ENCODE assay signal across 8 cellular contexts in the genomic region with DNA sequence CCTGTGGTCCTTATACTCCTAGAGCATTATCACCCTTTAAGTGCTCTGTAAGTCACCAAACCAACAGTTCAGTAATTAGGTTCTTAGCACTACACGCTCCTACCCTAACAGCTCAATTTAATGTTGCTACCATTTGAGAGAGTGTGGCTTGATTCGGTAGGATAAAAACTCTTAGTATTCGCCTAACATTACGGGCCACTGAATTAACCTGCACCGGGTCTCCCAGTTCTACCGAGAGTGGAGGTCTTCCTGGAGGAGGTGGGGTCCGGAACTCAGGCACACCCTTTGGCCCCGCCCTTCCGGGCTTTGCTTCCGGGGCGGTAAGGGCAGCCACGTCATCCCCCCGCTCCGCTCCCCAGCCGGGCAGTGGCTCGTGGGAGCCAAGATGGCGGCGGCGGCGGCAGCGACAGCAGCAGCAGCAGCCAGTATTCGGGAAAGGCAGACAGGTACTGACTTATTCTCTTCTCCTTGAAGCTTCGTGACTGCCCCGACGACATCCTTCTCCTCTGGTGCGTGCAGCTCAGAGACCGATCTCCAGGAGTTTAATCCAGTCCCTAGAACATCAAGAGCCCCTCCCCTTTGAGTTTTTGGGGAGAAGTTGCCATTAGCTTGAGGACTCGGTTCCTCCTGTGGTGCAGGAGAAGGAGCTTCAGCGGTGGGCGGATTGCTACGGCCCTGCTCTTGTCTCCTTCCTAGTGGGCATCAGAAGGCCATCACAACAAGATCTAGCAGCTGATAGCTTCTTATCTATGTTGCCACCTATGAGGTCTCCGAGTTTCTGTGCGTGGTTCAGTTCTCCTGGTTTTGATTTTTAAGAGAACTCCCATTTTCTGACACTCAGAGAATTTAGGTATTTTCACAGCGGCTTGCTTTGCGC. TPM values are rescaled to one million over a fixed set of nuclear protein-coding genes. Genes with fewer than 3 reads are reported as not detected.
DNase-seq lines count a peak whose midpoint lies in the region; ATAC-seq, FAIRE-seq and TF ChIP-seq lines count a peak whose summit lies in the region.

A gene with protein sequence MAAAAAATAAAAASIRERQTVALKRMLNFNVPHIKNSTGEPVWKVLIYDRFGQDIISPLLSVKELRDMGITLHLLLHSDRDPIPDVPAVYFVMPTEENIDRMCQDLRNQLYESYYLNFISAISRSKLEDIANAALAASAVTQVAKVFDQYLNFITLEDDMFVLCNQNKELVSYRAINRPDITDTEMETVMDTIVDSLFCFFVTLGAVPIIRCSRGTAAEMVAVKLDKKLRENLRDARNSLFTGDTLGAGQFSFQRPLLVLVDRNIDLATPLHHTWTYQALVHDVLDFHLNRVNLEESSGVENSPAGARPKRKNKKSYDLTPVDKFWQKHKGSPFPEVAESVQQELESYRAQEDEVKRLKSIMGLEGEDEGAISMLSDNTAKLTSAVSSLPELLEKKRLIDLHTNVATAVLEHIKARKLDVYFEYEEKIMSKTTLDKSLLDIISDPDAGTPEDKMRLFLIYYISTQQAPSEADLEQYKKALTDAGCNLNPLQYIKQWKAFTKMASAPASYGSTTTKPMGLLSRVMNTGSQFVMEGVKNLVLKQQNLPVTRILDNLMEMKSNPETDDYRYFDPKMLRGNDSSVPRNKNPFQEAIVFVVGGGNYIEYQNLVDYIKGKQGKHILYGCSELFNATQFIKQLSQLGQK (plus strand): TSS at position 366 of the 877 bp plus-strand sequence. CDS start 20 bp downstream, at position 386.

- no peaks in the 10 kb centered on the region for H3K27me3 ChIP-seq in breast epithelium

- WGBS in A549 (ENCODE audit: missing lambda C conversion rate) = under 1% methylated on average over 32 of the region's 35 CpGs

- no peak for FAIRE-seq in A549 (lab: Jason Lieb, UNC)

- intact Hi-C loops in breast epithelium (cut with DNase I; ENCODE audit: low total_unique reads) = no loop called here

- H3K4me3 ChIP-seq in A549 (peak within 1 kb of the TSS; percentile 73), breast epithelium (peak within 1 kb of the TSS; percentile 67 to 74 (median 72)), iPS-18c (ENCODE audit: insufficient read depth, low read depth, low read length) (peak within 1 kb of the TSS; percentile 70), skin epidermis (peak within 1 kb of the TSS; percentile 63 to 81 (median 66))

- ATAC-seq in A549 = peak; percentile 95 to 98
- ATAC-seq in GM18867 (IDR thresholded peaks at IDR 0.05; ENCODE audit: unreplicated experiment) = peak; percentile 94
- ATAC-seq in HG03103 (IDR thresholded peaks at IDR 0.05; ENCODE audit: low read depth, unreplicated experiment) = peak; percentile 86

- H3K4me1 ChIP-seq in A549 (peaks cover 26% of the 10 kb centered on the region; the same call in 2 of the 3 replicates), breast epithelium (peaks cover 0 to 9% of the 10 kb centered on the region in 2 donors)

- peak; percentile 75 to 90 for DNase-seq in A549 (ENCODE audit: low read depth in 1 of 2, low spot score in 1 of 2)
- DNase-seq in NCI-H2196 (lab: John Stamatoyannopoulos, UW; ENCODE audit: unreplicated experiment) = peak; percentile 95
- DNase-seq in breast epithelium (ENCODE audit: low spot score in 2 of 2) = peak; percentile 90 to 93

- H3K27ac ChIP-seq in A549 (peak within 1 kb of the TSS; percentile 94 to 96), VCaP (peak within 1 kb of the TSS; percentile 90), breast epithelium (peak within 1 kb of the TSS; percentile 84 to 88), skin epidermis (peak within 1 kb of the TSS; percentile 44 to 96 (median 89))

- H3K9me3 ChIP-seq in A549 (no peaks in the 10 kb centered on the region), breast epithelium (no peaks in the 10 kb centered on the region), iPS-18c (ENCODE audit: control insufficient read depth, insufficient read depth, low read length) (no peaks in the 10 kb centered on the region)

- peak; percentile 95 for TF ChIP-seq POLR2A in A549 (IDR thresholded peaks at IDR 0.05; ENCODE audit: low read length)
- TF ChIP-seq POLR2A in breast epithelium (IDR thresholded peaks at IDR 0.05) = peak; percentile 86

- no peak for TF ChIP-seq CTCF in A549 (IDR thresholded peaks at IDR 0.05)
- no peak for TF ChIP-seq CTCF in VCaP (conservative IDR thresholded peaks at IDR 0.05)
- TF ChIP-seq CTCF in breast epithelium (IDR thresholded peaks at IDR 0.05) = no peak

- POLR2A ChIA-PET in A549 (lab: Yijun Ruan, JAX) = interaction anchor here (0.8 to 1.2 kb wide), 3 partner anchors 13 to 63 kb away, joined by 3 to 4 read pairs (median 3); a partner anchor contains a TSS

- peak within 1 kb of the TSS; percentile 80 for H3K4me2 ChIP-seq in A549

- H3K36me3 ChIP-seq in breast epithelium = no peaks in the 10 kb centered on the region

- CTCF ChIA-PET in A549 (lab: Yijun Ruan, JAX) = interaction anchor here (2.7 to 3.6 kb wide), 2 partner anchors 12 to 60 kb away, joined by 12 to 24 read pairs; no protein-coding TSS in a partner anchor

- no peak for TF ChIP-seq RAD21 in A549 (conservative IDR thresholded peaks at IDR 0.05 in 1 of 2, IDR thresholded peaks at IDR 0.05 in 1 of 2)

- TF ChIP-seq EP300 in A549 (IDR thresholded peaks at IDR 0.05) = no peak

TF ChIP-seq in A549, 52 proteins besides CTCF, POLR2A, EP300 and RAD21 (continues in another document):
- TF ChIP-seq FOSB (CRISPR knock-in tag; IDR thresholded peaks at IDR 0.05) = 0 out of 2 replicates have a peak, but pooled peaks have one; percentile 83
- TF ChIP-seq, protein P1, sequence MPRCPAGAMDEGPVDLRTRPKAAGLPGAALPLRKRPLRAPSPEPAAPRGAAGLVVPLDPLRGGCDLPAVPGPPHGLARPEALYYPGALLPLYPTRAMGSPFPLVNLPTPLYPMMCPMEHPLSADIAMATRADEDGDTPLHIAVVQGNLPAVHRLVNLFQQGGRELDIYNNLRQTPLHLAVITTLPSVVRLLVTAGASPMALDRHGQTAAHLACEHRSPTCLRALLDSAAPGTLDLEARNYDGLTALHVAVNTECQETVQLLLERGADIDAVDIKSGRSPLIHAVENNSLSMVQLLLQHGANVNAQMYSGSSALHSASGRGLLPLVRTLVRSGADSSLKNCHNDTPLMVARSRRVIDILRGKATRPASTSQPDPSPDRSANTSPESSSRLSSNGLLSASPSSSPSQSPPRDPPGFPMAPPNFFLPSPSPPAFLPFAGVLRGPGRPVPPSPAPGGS (IDR thresholded peaks at IDR 0.05) = peak; percentile 90
- TF ChIP-seq MAZ (IDR thresholded peaks at IDR 0.05; ENCODE audit: borderline replicate concordance, low read depth, low read length) = 0 out of 2 replicates have a peak, but pooled peaks have one; percentile 64
- no peak for TF ChIP-seq SREBF2 (IDR thresholded peaks at IDR 0.05)
- peak; percentile 94 for TF ChIP-seq PHF8 (IDR thresholded peaks at IDR 0.05; ENCODE audit: borderline replicate concordance, low read depth)
- no peak for TF ChIP-seq HEYL (CRISPR knock-in tag; IDR thresholded peaks at IDR 0.05)
- no peak for TF ChIP-seq NPAS2 (CRISPR knock-in tag; IDR thresholded peaks at IDR 0.05; ENCODE audit: borderline replicate concordance)
- TF ChIP-seq, protein P2, sequence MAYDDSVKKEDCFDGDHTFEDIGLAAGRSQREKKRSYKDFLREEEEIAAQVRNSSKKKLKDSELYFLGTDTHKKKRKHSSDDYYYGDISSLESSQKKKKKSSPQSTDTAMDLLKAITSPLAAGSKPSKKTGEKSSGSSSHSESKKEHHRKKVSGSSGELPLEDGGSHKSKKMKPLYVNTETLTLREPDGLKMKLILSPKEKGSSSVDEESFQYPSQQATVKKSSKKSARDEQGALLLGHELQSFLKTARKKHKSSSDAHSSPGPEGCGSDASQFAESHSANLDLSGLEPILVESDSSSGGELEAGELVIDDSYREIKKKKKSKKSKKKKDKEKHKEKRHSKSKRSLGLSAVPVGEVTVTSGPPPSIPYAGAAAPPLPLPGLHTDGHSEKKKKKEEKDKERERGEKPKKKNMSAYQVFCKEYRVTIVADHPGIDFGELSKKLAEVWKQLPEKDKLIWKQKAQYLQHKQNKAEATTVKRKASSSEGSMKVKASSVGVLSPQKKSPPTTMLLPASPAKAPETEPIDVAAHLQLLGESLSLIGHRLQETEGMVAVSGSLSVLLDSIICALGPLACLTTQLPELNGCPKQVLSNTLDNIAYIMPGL (CRISPR knock-in tag; IDR thresholded peaks at IDR 0.05; ENCODE audit: borderline replicate concordance) = no peak; the same call in none of the 2 replicates
- TF ChIP-seq JUNB (IDR thresholded peaks at IDR 0.05) = no peak
- TF ChIP-seq CHD2 (IDR thresholded peaks at IDR 0.05; ENCODE audit: low read length, partially characterized antibody) = no peak
- peak; percentile 72 to 92 for TF ChIP-seq JUN (IDR thresholded peaks at IDR 0.05)
- no peak for TF ChIP-seq NR3C1 (IDR thresholded peaks at IDR 0.05)
- TF ChIP-seq CBX2 (IDR thresholded peaks at IDR 0.05; ENCODE audit: borderline replicate concordance, low read depth) = no peak
- TF ChIP-seq, protein P3, sequence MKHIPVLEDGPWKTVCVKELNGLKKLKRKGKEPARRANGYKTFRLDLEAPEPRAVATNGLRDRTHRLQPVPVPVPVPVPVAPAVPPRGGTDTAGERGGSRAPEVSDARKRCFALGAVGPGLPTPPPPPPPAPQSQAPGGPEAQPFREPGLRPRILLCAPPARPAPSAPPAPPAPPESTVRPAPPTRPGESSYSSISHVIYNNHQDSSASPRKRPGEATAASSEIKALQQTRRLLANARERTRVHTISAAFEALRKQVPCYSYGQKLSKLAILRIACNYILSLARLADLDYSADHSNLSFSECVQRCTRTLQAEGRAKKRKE (CRISPR knock-in tag; IDR thresholded peaks at IDR 0.05; ENCODE audit: low read depth) = no peak
- TF ChIP-seq FOSL2 (IDR thresholded peaks at IDR 0.05) = 0 out of 2 replicates have a peak, but pooled peaks have one; percentile 8
- peak; percentile 61 for TF ChIP-seq FOSL2 (CRISPR knock-in tag; IDR thresholded peaks at IDR 0.05)
- TF ChIP-seq HDAC2 (IDR thresholded peaks at IDR 0.05) = no peak
- no peak for TF ChIP-seq RARB (CRISPR knock-in tag; IDR thresholded peaks at IDR 0.05)
- TF ChIP-seq CHD4 (IDR thresholded peaks at IDR 0.05; ENCODE audit: borderline replicate concordance) = no peak
- no peak for TF ChIP-seq HOXB13 (CRISPR knock-in tag; IDR thresholded peaks at IDR 0.05; ENCODE audit: low read depth)
- no peak for TF ChIP-seq EHF (CRISPR knock-in tag; IDR thresholded peaks at IDR 0.05)
- TF ChIP-seq BHLHE40 (IDR thresholded peaks at IDR 0.05; ENCODE audit: low read depth, low read length) = no peak
- peak; percentile 68; the same call in 1 of the 2 replicates for TF ChIP-seq TFCP2L1 (CRISPR knock-in tag; IDR thresholded peaks at IDR 0.05)

RNA-seq across cellular contexts. Expression of the gene that starts here (rescaled TPM):
- 107 and 158 TPM in 2 replicates for polyA plus RNA-seq in A549 (2011; rRNA removed)
- 19.3 and 20.6 TPM in 2 replicates for polyA plus RNA-seq in A549 (2012; cell fraction: cytosol; rRNA removed)
- polyA plus RNA-seq in A549 (2012; cell fraction: nucleus; rRNA removed) = 10.4 and 18.1 TPM in 2 replicates
- 52.1 to 54.6 TPM (median 54.0 TPM) in 3 replicates for polyA plus RNA-seq in A549 (2017; fragmentation: RNase III; extraction: RNeasy Plus Mini Kit Qiagen cat#74134 plus additional on column Dnase treatment)
- 36.1 and 46.5 TPM in 2 replicates for polyA minus RNA-seq in A549 (2011; rRNA and poly(A)+ RNA removed)
- 10 to 100 TPM; 64.6 to 93.1 (median 73.5) TPM for total RNA-seq in breast epithelium

Comparison
In these comparisons a context has a peak if more than half of its experiments do, and no peak if none do; other contexts are left out.
1. Peak in every context shown above with its lines: DNase-seq, ATAC-seq, H3K4me3 ChIP-seq and H3K27ac ChIP-seq.